ENCODE assay signal across 1 cellular context in genomic region chr5:16577677-16578076, GRCh38.
TF ChIP-seq lines count a peak whose summit lies in the region.

No MANE protein-coding gene starts in this region.

TF ChIP-seq in GM23338, 12 proteins besides CTCF, POLR2A, EP300 and RAD21 (continued from another document):
- TF ChIP-seq REST (IDR thresholded peaks at IDR 0.05; ENCODE audit: unreplicated experiment) (no peak), EZH2phosphoT487 (IDR thresholded peaks at IDR 0.05; ENCODE audit: unreplicated experiment) (no peak), POLR2AphosphoS5 (IDR thresholded peaks at IDR 0.05; ENCODE audit: low read depth) (no peak), CREB1 (CRISPR knock-in tag; IDR thresholded peaks at IDR 0.05; ENCODE audit: low read depth) (no peak), STAT1 (IDR thresholded peaks at IDR 0.05; ENCODE audit: unreplicated experiment) (no peak), EZH2 (IDR thresholded peaks at IDR 0.05; ENCODE audit: low read depth, unreplicated experiment) (no peak)
